ENCODE assay signal across 8 cellular contexts in genomic region chr2:96869824-96870630, GRCh38. TPM values are rescaled to one million over a fixed set of nuclear protein-coding genes. Genes with fewer than 3 reads are reported as not detected.
DNase-seq lines count a peak whose midpoint lies in the region; ATAC-seq and TF ChIP-seq lines count a peak whose summit lies in the region.

TSS of gene SEMA4C (minus strand) at chr2:96870080. CDS start at chr2:96867886, 2,194 bp downstream.

- no peaks in the 10 kb centered on the region for H3K9me3 ChIP-seq in Caco-2
- no peaks in the 10 kb centered on the region for H3K9me3 ChIP-seq in HUES64 (ENCODE audit: insufficient read depth, low read depth, low read length)
- no peaks in the 10 kb centered on the region for H3K9me3 ChIP-seq in WERI-Rb-1 (ENCODE audit: severe bottlenecking)

- POLR2A ChIA-PET in Caco-2 (lab: Charles Lee): interaction anchor here (0.5 to 0.9 kb wide), 2 partner anchors 12 kb away, joined by 3 read pairs; partner anchors contain the start of gene ANKRD39

- no TSS peak for BruUV-seq in Caco-2 (replicated peaks; lab: Mats Ljungman, UMichigan)

- H3K27ac Mint-ChIP-seq in Caco-2 (ENCODE audit: unreplicated experiment): peak within 1 kb of the TSS; percentile 70

- peaks cover 14% of the 10 kb centered on the region for H3K36me3 Mint-ChIP-seq in Caco-2 (ENCODE audit: insufficient read depth, unreplicated experiment)

- peak within 1 kb of the TSS; percentile 97 for H3K27ac ChIP-seq in HUES64 (ENCODE audit: low read depth, low read length)
- H3K27ac ChIP-seq in WERI-Rb-1: peak within 1 kb of the TSS; percentile 98
- peak within 1 kb of the TSS; percentile 96 for H3K27ac ChIP-seq in cingulate gyrus (ENCODE audit: low read depth, low read length)

- CTCF ChIA-PET in Caco-2 (lab: Charles Lee): interaction anchor here (3.3 kb wide), 1 partner anchor 12 kb away, joined by 71 read pairs; the partner anchor contains the start of gene ANKRD39

- peak within 1 kb of the TSS; percentile 78 for H3K4me3 Mint-ChIP-seq in Caco-2 (ENCODE audit: unreplicated experiment)

- no peaks in the 10 kb centered on the region for H3K27me3 Mint-ChIP-seq in Caco-2 (ENCODE audit: insufficient read depth, unreplicated experiment)

- peak within 1 kb of the TSS; percentile 99 for H3K9ac ChIP-seq in HUES64 (ENCODE audit: low read depth, low read length)

- H3K36me3 ChIP-seq in Caco-2 (ENCODE audit: control insufficient read depth, insufficient read depth, low read length) (peaks cover 2% of the 10 kb centered on the region; the same call in 1 of the 2 replicates), HUES64 (ENCODE audit: insufficient read depth, low read length) (peaks cover 26% of the 10 kb centered on the region), WERI-Rb-1 (peaks cover 36% of the 10 kb centered on the region)

- intact Hi-C loops in Caco-2 (cut with micrococcal nuclease; ENCODE audit: unreplicated experiment): loop anchor here (2.0 kb wide), 2 partner anchors 53 to 243 kb away; partner anchors contain the start of genes ANKRD36 and CNNM3

- peak within 1 kb of the TSS; percentile 95 for H3K4me3 ChIP-seq in Caco-2 (ENCODE audit: low read depth, low read length)
- H3K4me3 ChIP-seq in HUES64 (ENCODE audit: low read length): peak within 1 kb of the TSS; percentile 96
- peak within 1 kb of the TSS; percentile 79 for H3K4me3 ChIP-seq in WERI-Rb-1 (ENCODE audit: low read depth, low read length)

- under 1% methylated on average over 92 of the region's 92 CpGs for WGBS in HUES64

- H3K4me1 ChIP-seq in Caco-2: peaks cover 20% of the 10 kb centered on the region
- peaks cover 36% of the 10 kb centered on the region for H3K4me1 ChIP-seq in HUES64 (ENCODE audit: insufficient read depth, low read length)

- TF ChIP-seq CTCF in Caco-2 (IDR thresholded peaks at IDR 0.05; ENCODE audit: insufficient read depth in 1 of 2, low read depth in 1 of 2, low read length in 1 of 2, severe bottlenecking in 1 of 2, unreplicated experiment in 1 of 2): no peak
- no peak for TF ChIP-seq CTCF in WERI-Rb-1 (IDR thresholded peaks at IDR 0.05; ENCODE audit: low read depth, low read length)

- no peak for ATAC-seq in HG03280 (IDR thresholded peaks at IDR 0.05; ENCODE audit: unreplicated experiment)

- peak in 1 of 2 experiments; percentile 71 for DNase-seq in Caco-2
- peak; percentile 49 for DNase-seq in WERI-Rb-1
- DNase-seq in left kidney (ENCODE audit: low read depth, low spot score): peak; percentile 82
- peak; percentile 42 for DNase-seq in stimulated activated CD4-positive, alpha-beta T cell treated with anti-CD3 and anti-CD28 coated beads, Interleukin-4, amount 100 ng/mL, for 24 hours
- no peak for DNase-seq in NCI-H1048 (lab: John Stamatoyannopoulos, UW)

- no peaks in the 10 kb centered on the region for H3K4me1 Mint-ChIP-seq in Caco-2 (ENCODE audit: low read depth, unreplicated experiment)

- H3K9me3 Mint-ChIP-seq in Caco-2 (ENCODE audit: unreplicated experiment): no peaks in the 10 kb centered on the region

- H3K27me3 ChIP-seq in Caco-2 (replicated peaks; ENCODE audit: control insufficient read depth, insufficient read depth, low read length): no peaks in the 10 kb centered on the region
- peaks cover 5% of the 10 kb centered on the region; the same call in 1 of the 2 replicates for H3K27me3 ChIP-seq in HUES64 (ENCODE audit: insufficient read depth, low read length)
- H3K27me3 ChIP-seq in WERI-Rb-1 (ENCODE audit: insufficient read depth, low read depth, severe bottlenecking): no peaks in the 10 kb centered on the region

RNA-seq across cellular contexts. Expression of gene SEMA4C, which starts in this region (rescaled TPM):
- 29.9 and 31.4 TPM in 2 replicates for total RNA-seq in Caco-2 (2022)
- 46.9 TPM for polyA plus RNA-seq in HUES64 (2013, experiment 1 of 2)
- 53.7 TPM for polyA plus RNA-seq in HUES64 (2013, experiment 2 of 2)
